Comparison of ENCODE assay signal across 7 cellular contexts in the genomic region with DNA sequence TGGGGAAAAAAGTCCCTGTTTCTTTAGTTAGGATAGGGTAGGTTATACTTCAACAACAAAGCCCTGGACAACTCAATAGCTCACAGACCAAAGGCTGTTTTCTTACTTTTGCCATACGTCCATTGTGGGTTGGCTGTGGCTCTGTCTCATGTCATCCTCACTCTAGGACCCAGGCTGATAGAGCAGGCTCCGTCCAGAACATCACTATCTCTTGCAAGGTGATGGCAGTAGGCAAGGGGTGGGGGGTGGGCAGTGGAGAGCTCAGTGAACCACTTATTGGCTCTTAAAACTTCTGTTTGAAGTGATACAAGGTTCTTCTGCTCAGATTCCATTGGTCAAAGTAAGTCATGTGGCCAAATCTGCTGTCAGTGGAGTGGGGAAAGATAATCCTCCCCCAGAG.
"Had no signal": no experiment of that assay in that cellular context is flagged by ENCODE, and none has a peak within 500 bp of the region (broad histone marks: within the 10 kb centered on the region; RNA-seq: fewer than 3 reads in every experiment).

No MANE protein-coding gene starts in this region.

- H3K4me3 ChIP-seq: GM23338 had no signal

- FAIRE-seq: H1, H54, HepG2 had no signal

- H2AFZ ChIP-seq: GM23338 had no signal

- DNase-seq: H9, HCEC 1CT had no signal

- H3K27ac ChIP-seq: HL-60 had no signal

- H3K4me2 ChIP-seq: GM23338 had no signal

- ATAC-seq: GM23338, HepG2 had no signal
